Comparison of ENCODE assay signal across 9 cellular contexts in genomic region chr19:19040417-19040816, GRCh38. TPM values are rescaled to one million over a fixed set of nuclear protein-coding genes. Genes with fewer than 3 reads are reported as not detected.
A peak's percentile ranks its signal among the peaks of the same experiment; 100 is the strongest.
DNase-seq lines count a peak whose midpoint lies in the region; ATAC-seq and TF ChIP-seq lines count a peak whose summit lies in the region.
"Had no signal": no experiment of that assay in that cellular context is flagged by ENCODE, and none has a peak within 500 bp of the region (broad histone marks: within the 10 kb centered on the region; RNA-seq: fewer than 3 reads in every experiment).

No MANE protein-coding gene starts in this region.

- H3K27me3 ChIP-seq in left ventricle myocardium inferior (ENCODE audit: low read depth) = no peaks in the 10 kb centered on the region
- H3K27me3 ChIP-seq: SJCRH30 had no signal

- POLR2A ChIA-PET in T-cell (lab: Charles Lee) = no interaction called here

- H3K36me3 Mint-ChIP-seq in T-cell = peaks cover 9% of the 10 kb centered on the region
- H3K36me3 Mint-ChIP-seq in stimulated activated memory B cell treated with anti-CD40 and anti-IgM and Interleukin-4, amounts not matched to agents 10 μg/mL and 1 μg/mL and 100 μg/mL, for 72 hours = peaks cover 33% of the 10 kb centered on the region

- H3K4me1 ChIP-seq in left ventricle myocardium inferior = peaks cover 10% of the 10 kb centered on the region
- H3K4me1 ChIP-seq: SJCRH30 had no signal

- CTCF ChIA-PET in T-cell (lab: Charles Lee) = interaction anchor here in 1 of 2 donors (0.6 kb wide), 1 partner anchor 243 kb away, joined by 6 read pairs; no protein-coding TSS in a partner anchor

- H3K36me3 ChIP-seq in left ventricle myocardium inferior = peaks cover 43% of the 10 kb centered on the region

- H3K9me3 ChIP-seq in left ventricle myocardium inferior (replicated peaks) = no peaks in the 10 kb centered on the region
- H3K9me3 ChIP-seq: SJCRH30 had no signal

- no peak overlapping the region for H3K4me3 ChIP-seq in left ventricle myocardium inferior
- H3K4me3 ChIP-seq: SJCRH30 had no signal

- peak; percentile 82 for DNase-seq in GM04504 (ENCODE audit: low read depth)
- no peak for DNase-seq in T-cell
- DNase-seq in left ventricle myocardium inferior = peak; percentile 36
- no peak for DNase-seq in NCI-H1417 treated with DMSO at 0.1 percent for 48 hours (lab: John Stamatoyannopoulos, UW)
- DNase-seq in NCI-H69 (lab: John Stamatoyannopoulos, UW) = no peak
- no peak for DNase-seq in nucleus accumbens (lab: John Stamatoyannopoulos, UW)
- DNase-seq: H9, SJCRH30 had no signal

- ATAC-seq in T-cell (replicated peaks in 1 of 4) = no peak
- ATAC-seq in stimulated activated memory B cell treated with anti-CD40 and anti-IgM and Interleukin-4, amounts not matched to agents 10 μg/mL and 1 μg/mL and 100 μg/mL, for 72 hours = no peak

- no peaks in the 10 kb centered on the region for H3K9me3 Mint-ChIP-seq in T-cell
- no peaks in the 10 kb centered on the region for H3K9me3 Mint-ChIP-seq in stimulated activated memory B cell treated with anti-CD40 and anti-IgM and Interleukin-4, amounts not matched to agents 10 μg/mL and 1 μg/mL and 100 μg/mL, for 72 hours

- TF ChIP-seq CTCF in left ventricle myocardium inferior (IDR thresholded peaks at IDR 0.05; ENCODE audit: borderline replicate concordance) = no peak

- H3K4me1 Mint-ChIP-seq in T-cell = peaks cover 21 to 30% (median 27%) of the 10 kb centered on the region in 3 donors
- H3K4me1 Mint-ChIP-seq in stimulated activated memory B cell treated with anti-CD40 and anti-IgM and Interleukin-4, amounts not matched to agents 10 μg/mL and 1 μg/mL and 100 μg/mL, for 72 hours = peaks cover 25% of the 10 kb centered on the region

- H3K27ac ChIP-seq in left ventricle myocardium inferior (replicated peaks) = no peak overlapping the region
- H3K27ac ChIP-seq: SJCRH30 had no signal

- H3K4me3 Mint-ChIP-seq in T-cell = peak overlapping the region in 1 of 3 donors; percentile 8
- no peak overlapping the region for H3K4me3 Mint-ChIP-seq in stimulated activated memory B cell treated with anti-CD40 and anti-IgM and Interleukin-4, amounts not matched to agents 10 μg/mL and 1 μg/mL and 100 μg/mL, for 72 hours
- H3K4me3 Mint-ChIP-seq: H9 had no signal

- H3K27ac Mint-ChIP-seq in T-cell = peak overlapping the region; percentile 79 to 80
- peak overlapping the region; percentile 68 for H3K27ac Mint-ChIP-seq in stimulated activated memory B cell treated with anti-CD40 and anti-IgM and Interleukin-4, amounts not matched to agents 10 μg/mL and 1 μg/mL and 100 μg/mL, for 72 hours

- intact Hi-C loops in left ventricle myocardium inferior (cut with micrococcal nuclease) = no loop called here

- H3K27me3 Mint-ChIP-seq in T-cell = no peaks in the 10 kb centered on the region
- H3K27me3 Mint-ChIP-seq in stimulated activated memory B cell treated with anti-CD40 and anti-IgM and Interleukin-4, amounts not matched to agents 10 μg/mL and 1 μg/mL and 100 μg/mL, for 72 hours = no peaks in the 10 kb centered on the region

RNA-seq across cellular contexts. Expression of gene ARMC6, which starts 7.0 kb away (rescaled TPM):
- 10 to 100 TPM; 12.8 to 22.7 (median 18.7) TPM for total RNA-seq in T-cell
- 15.0 TPM for total RNA-seq in left ventricle myocardium inferior

RNA-seq across cellular contexts. Expression of gene SUGP2, which starts 7.1 kb away (rescaled TPM):
- 100 to 1,000 TPM; 114 to 139 (median 119) TPM for total RNA-seq in T-cell
- total RNA-seq in left ventricle myocardium inferior = 68.2 TPM

RNA-seq across cellular contexts. Expression of gene SLC25A42, which starts 23.4 kb away (rescaled TPM):
- total RNA-seq in T-cell (10 to 100 TPM; 24.9 to 35.0 (median 30.5) TPM), left ventricle myocardium inferior (27.2 TPM)

Comparison
In these comparisons a context has a peak if more than half of its experiments do, and no peak if none do; other contexts are left out.
1. DNase-seq: peak in GM04504 (single experiment) and left ventricle myocardium inferior (single experiment); none in T-cell (0 of 34), NCI-H1417 treated with DMSO at 0.1 percent for 48 hours (single experiment), NCI-H69 (single experiment) and nucleus accumbens (0 of 56).